ENCODE assay signal across 7 cellular contexts in genomic region chr1:9823693-9823942, GRCh38. TPM values are rescaled to one million over a fixed set of nuclear protein-coding genes. Genes with fewer than 3 reads are reported as not detected.
DNase-seq lines count a peak whose midpoint lies in the region; ATAC-seq lines count a peak whose summit lies in the region.

No MANE protein-coding gene starts in this region.

- no peak overlapping the region for H3K27ac ChIP-seq in ectodermal cell (ENCODE audit: insufficient read depth, low read depth, low read length, poor library complexity, severe bottlenecking)

- H2AFZ ChIP-seq in neuron (ENCODE audit: low read depth, low read length), result no peak overlapping the region

- no peaks in the 10 kb centered on the region for H3K9me3 ChIP-seq in ectodermal cell (ENCODE audit: control insufficient read depth, low read length)
- H3K9me3 ChIP-seq in neuron (ENCODE audit: low read length), result no peaks in the 10 kb centered on the region

- H3K4me3 ChIP-seq in Jurkat, Clone E6-1 (ENCODE audit: low read length), result peak overlapping the region; percentile 94
- peak overlapping the region; percentile 87 for H3K4me3 ChIP-seq in ectodermal cell (ENCODE audit: insufficient read depth, low read depth, low read length)
- H3K4me3 ChIP-seq in neuron (ENCODE audit: low read length), result peak overlapping the region; percentile 87

- H3K4me1 ChIP-seq in ectodermal cell (ENCODE audit: control insufficient read depth, insufficient read depth, low read length) (peaks cover 9% of the 10 kb centered on the region), neuron (ENCODE audit: insufficient read depth, low read length) (peaks cover 24% of the 10 kb centered on the region)

- H3K36me3 ChIP-seq in ectodermal cell (ENCODE audit: control insufficient read depth, insufficient read depth, low read length) (no peaks in the 10 kb centered on the region), neuron (ENCODE audit: insufficient read depth, low read length) (no peaks in the 10 kb centered on the region)

- no peak for DNase-seq in Jurkat, Clone E6-1 (ENCODE audit: low read depth, low spot score)
- DNase-seq in HCEC 1CT, result no peak
- DNase-seq in anterior cingulate cortex (lab: John Stamatoyannopoulos, UW), result no peak

- H3K27me3 ChIP-seq in ectodermal cell (ENCODE audit: control insufficient read depth, insufficient read depth, low read length, poor library complexity, severe bottlenecking) (peaks cover 14% of the 10 kb centered on the region), neuron (ENCODE audit: insufficient read depth, low read length) (no peaks in the 10 kb centered on the region)

- WGBS in ectodermal cell, 2 experiments, result 0% methylated on average over 40 of the region's 40 CpGs

- peak; percentile 22 for ATAC-seq in GM21390 (IDR thresholded peaks at IDR 0.05; ENCODE audit: unreplicated experiment)
- no peak for ATAC-seq in GM19467 (IDR thresholded peaks at IDR 0.05; ENCODE audit: unreplicated experiment)

RNA-seq across cellular contexts. Expression of gene CLSTN1, which starts 0.1 kb away (rescaled TPM):
- polyA plus RNA-seq in Jurkat, Clone E6-1 (2012; ENCODE audit: insufficient read depth, insufficient read length), result 38.1 TPM
- polyA plus RNA-seq in ectodermal cell (2013, experiment 1 of 4), result 172 TPM
- polyA plus RNA-seq in ectodermal cell (2013, experiment 2 of 4), result 176 TPM
- polyA plus RNA-seq in ectodermal cell (2013, experiment 3 of 4), result 124 TPM
- 136 TPM for polyA plus RNA-seq in ectodermal cell (2013, experiment 4 of 4)
